ENCODE assay signal across 14 cellular contexts in the genomic region with DNA sequence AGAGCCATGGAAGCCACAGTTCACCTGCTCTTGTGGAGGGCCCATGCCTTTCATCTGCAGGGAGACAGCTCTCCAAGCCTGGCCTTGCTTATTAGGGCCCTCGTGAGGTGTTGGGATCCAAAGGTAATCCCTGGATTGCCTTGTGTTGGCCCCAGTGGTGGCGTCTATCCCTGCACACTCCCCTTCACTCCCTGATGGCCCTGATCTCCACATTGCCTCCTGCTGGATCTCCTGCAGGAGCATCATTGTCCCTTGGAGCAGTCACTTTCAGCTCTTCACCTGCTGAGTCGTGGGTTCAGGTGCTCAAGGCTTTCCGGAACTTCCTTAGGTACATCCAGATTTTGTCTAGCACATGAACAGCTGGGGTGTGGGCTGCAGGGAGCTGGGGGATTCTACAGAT. TPM values are rescaled to one million over a fixed set of nuclear protein-coding genes. Genes with fewer than 3 reads are reported as not detected.
DNase-seq lines count a peak whose midpoint lies in the region; ATAC-seq and TF ChIP-seq lines count a peak whose summit lies in the region.
"Had no signal": no experiment of that assay in that cellular context is flagged by ENCODE, and none has a peak within 500 bp of the region (broad histone marks: within the 10 kb centered on the region; RNA-seq: fewer than 3 reads in every experiment).

No MANE protein-coding gene starts in this region.

- H3K4me1 Mint-ChIP-seq in chondrocyte (ENCODE audit: low read depth): peaks cover 49% of the 10 kb centered on the region
- H3K4me1 Mint-ChIP-seq in neural progenitor cell: peaks cover 7% of the 10 kb centered on the region

- no peak overlapping the region for H3K4me3 Mint-ChIP-seq in chondrocyte (ENCODE audit: unreplicated experiment)
- no peak overlapping the region for H3K4me3 Mint-ChIP-seq in neural progenitor cell
- H3K4me3 Mint-ChIP-seq: activated CD4-positive, alpha-beta T cell treated with anti-CD3 and anti-CD28 coated beads, Interleukin-2, amount 10 ng/mL, durations not matched to agents 7 days and 5 days; central memory CD8-positive, alpha-beta T cell had no signal

- ATAC-seq in heart right ventricle: no peak
- ATAC-seq in left cardiac atrium: no peak
- ATAC-seq in upper lobe of right lung: no peak
- ATAC-seq in HG02588 (IDR thresholded peaks at IDR 0.05; ENCODE audit: unreplicated experiment): no peak
- ATAC-seq in HG02571 (IDR thresholded peaks at IDR 0.05; ENCODE audit: unreplicated experiment): no peak

- H3K27me3 Mint-ChIP-seq in chondrocyte (ENCODE audit: low read depth) (no peaks in the 10 kb centered on the region), neural progenitor cell (ENCODE audit: insufficient read depth, low read depth) (peaks cover 6% of the 10 kb centered on the region)
- H3K27me3 Mint-ChIP-seq: activated CD4-positive, alpha-beta T cell treated with anti-CD3 and anti-CD28 coated beads, Interleukin-2, amount 10 ng/mL, durations not matched to agents 7 days and 5 days; central memory CD8-positive, alpha-beta T cell had no signal

- H3K9me3 ChIP-seq in heart right ventricle (no peaks in the 10 kb centered on the region), neural progenitor cell (ENCODE audit: low read depth) (no peaks in the 10 kb centered on the region), upper lobe of right lung (no peaks in the 10 kb centered on the region)
- H3K9me3 ChIP-seq: MG63 had no signal

- H3K4me2 ChIP-seq in neural progenitor cell: no peak overlapping the region

- no peak overlapping the region for H3K4me3 ChIP-seq in heart right ventricle
- no peak overlapping the region for H3K4me3 ChIP-seq in neural progenitor cell
- no peak overlapping the region for H3K4me3 ChIP-seq in upper lobe of right lung
- H3K4me3 ChIP-seq: MG63, smooth muscle cell had no signal

- H3K36me3 Mint-ChIP-seq in chondrocyte (ENCODE audit: low read depth) (no peaks in the 10 kb centered on the region), neural progenitor cell (peaks cover 7% of the 10 kb centered on the region)
- H3K36me3 Mint-ChIP-seq: naive B cell had no signal

- H3K27ac ChIP-seq in heart right ventricle (peak overlapping the region in 9 of 10 donors; percentile 70 to 89 (median 84)), neural progenitor cell (no peak overlapping the region), upper lobe of right lung (peak overlapping the region; percentile 75)

- H3K36me3 ChIP-seq in heart right ventricle (peaks cover 0 to 17% (median 0%) of the 10 kb centered on the region in 9 donors), neural progenitor cell (no peaks in the 10 kb centered on the region), upper lobe of right lung (no peaks in the 10 kb centered on the region)

- H3K27me3 ChIP-seq in heart right ventricle (no peaks in the 10 kb centered on the region), neural progenitor cell (no peaks in the 10 kb centered on the region), upper lobe of right lung (no peaks in the 10 kb centered on the region)
- H3K27me3 ChIP-seq: MG63 had no signal

- intact Hi-C loops in heart right ventricle (cut with DNase I) (loop anchor here in 2 of 10 donors (5.0 kb wide), 2 partner anchors 172 to 272 kb away; partner anchors contain the start of gene C15orf39 (in 1 of the 2)), left cardiac atrium (cut with DNase I) (loop anchor here in 1 of 2 donors (2.0 kb wide), 1 partner anchor 172 kb away; no protein-coding TSS in a partner anchor), upper lobe of right lung (cut with DNase I) (no loop called here)

- H3K27ac Mint-ChIP-seq in chondrocyte (ENCODE audit: unreplicated experiment) (peak overlapping the region; percentile 89), neural progenitor cell (peak overlapping the region; percentile 55)
- H3K27ac Mint-ChIP-seq: activated CD4-positive, alpha-beta T cell treated with anti-CD3 and anti-CD28 coated beads, Interleukin-2, amount 10 ng/mL, durations not matched to agents 7 days and 5 days had no signal

- no peak for DNase-seq in heart right ventricle
- no peak for DNase-seq in left cardiac atrium
- DNase-seq in chondrocyte (ENCODE audit: low spot score): no peak
- no peak for DNase-seq in neural progenitor cell (ENCODE audit: low spot score)
- DNase-seq in upper lobe of right lung: no peak
- no peak for DNase-seq in DMS153 (lab: John Stamatoyannopoulos, UW)
- DNase-seq: activated CD4-positive, alpha-beta T cell treated with anti-CD3 and anti-CD28 coated beads, Interleukin-2, amount 10 ng/mL, durations not matched to agents 7 days and 5 days; activated effector memory CD4-positive, alpha-beta T cell treated with Interleukin-2 at 50 U/mL for 16 hours; naive B cell had no signal

- H3K79me2 ChIP-seq in neural progenitor cell (ENCODE audit: low read depth): peaks cover 13% of the 10 kb centered on the region

- H3K9ac ChIP-seq in neural progenitor cell: no peak overlapping the region

- TF ChIP-seq CTCF in heart right ventricle (IDR thresholded peaks at IDR 0.05) (no peak), chondrocyte (IDR thresholded peaks at IDR 0.05) (no peak), neural progenitor cell (IDR thresholded peaks at IDR 0.05) (no peak), upper lobe of right lung (IDR thresholded peaks at IDR 0.05) (no peak)

- H3K9me3 Mint-ChIP-seq in chondrocyte (ENCODE audit: low read depth) (no peaks in the 10 kb centered on the region), neural progenitor cell (no peaks in the 10 kb centered on the region)
- H3K9me3 Mint-ChIP-seq: activated CD4-positive, alpha-beta T cell treated with anti-CD3 and anti-CD28 coated beads, Interleukin-2, amount 10 ng/mL, durations not matched to agents 7 days and 5 days; central memory CD8-positive, alpha-beta T cell; naive B cell had no signal

- H4K20me1 ChIP-seq in neural progenitor cell (ENCODE audit: low read depth): peaks cover 6% of the 10 kb centered on the region

- peaks cover 13 to 64% (median 38%) of the 10 kb centered on the region in 9 donors for H3K4me1 ChIP-seq in heart right ventricle
- H3K4me1 ChIP-seq in neural progenitor cell: peaks cover 6% of the 10 kb centered on the region
- H3K4me1 ChIP-seq in upper lobe of right lung: peaks cover 35% of the 10 kb centered on the region

- no peaks in the 10 kb centered on the region for H3F3A ChIP-seq in neural progenitor cell (ENCODE audit: low read depth)

- no peak overlapping the region for H2AFZ ChIP-seq in neural progenitor cell (replicated peaks)

- WGBS in heart right ventricle, 2 donors: 86 to 90% methylated on average over 4 of the region's 4 CpGs

RNA-seq across cellular contexts. Expression of gene PPCDC, which starts 7.0 kb away (rescaled TPM):
- total RNA-seq in heart right ventricle: 10 to 100 TPM in 1 of 10 donors, 1 to 10 TPM in 9; 3.6 to 11.0 (median 5.8) TPM
- 10 to 100 TPM in 1 of 2 donors, 1 to 10 TPM in 1; 9.9 to 14.6 TPM for polyA plus RNA-seq in heart right ventricle
- 1 to 10 TPM; 5.9 to 6.8 TPM for total RNA-seq in left cardiac atrium
- total RNA-seq in chondrocyte: 7.3 to 12.9 TPM (median 8.7 TPM) in 3 replicates
- total RNA-seq in neural progenitor cell (ENCODE audit: low replicate concordance): 15.8 and 38.6 TPM in 2 replicates
- total RNA-seq in upper lobe of right lung: 13.1 TPM

RNA-seq across cellular contexts. Expression of gene SCAMP5, which starts 35.1 kb away (rescaled TPM):
- total RNA-seq in heart right ventricle: 1 to 10 TPM in 9 of 10 donors, under 1 TPM in 1; 0.55 to 7.5 (median 3.8) TPM
- 1 to 10 TPM in 1 of 2 donors, under 1 TPM in 1; 0.73 to 5.3 TPM for polyA plus RNA-seq in heart right ventricle
- total RNA-seq in left cardiac atrium: 1 to 10 TPM; 4.5 to 5.7 TPM
- 20.6 to 29.3 TPM (median 22.4 TPM) in 3 replicates for total RNA-seq in chondrocyte
- total RNA-seq in neural progenitor cell (ENCODE audit: low replicate concordance): 16.4 and 24.9 TPM in 2 replicates
- total RNA-seq in upper lobe of right lung: 2.6 TPM
